Comparison of ENCODE assay signal across 10 cellular contexts in genomic region chr14:76153919-76154318, GRCh38. TPM values are rescaled to one million over a fixed set of nuclear protein-coding genes. Genes with fewer than 3 reads are reported as not detected.
DNase-seq lines count a peak whose midpoint lies in the region; ATAC-seq and TF ChIP-seq lines count a peak whose summit lies in the region.
"Had no signal": no experiment of that assay in that cellular context is flagged by ENCODE, and none has a peak within 500 bp of the region (broad histone marks: within the 10 kb centered on the region; RNA-seq: fewer than 3 reads in every experiment).

No MANE protein-coding gene starts in this region.

- H3K4me3 Mint-ChIP-seq in CD4-positive, CD25-positive, alpha-beta regulatory T cell, result peak overlapping the region; percentile 63 to 99 (median 79)
- H3K4me3 Mint-ChIP-seq in activated CD8-positive, alpha-beta T cell treated with anti-CD3 and anti-CD28 coated beads for 36 hours, result peak overlapping the region; percentile 91
- peak overlapping the region; percentile 9 to 96 (median 61) for H3K4me3 Mint-ChIP-seq in naive thymus-derived CD8-positive, alpha-beta T cell

- DNase-seq in CD4-positive, CD25-positive, alpha-beta regulatory T cell, result no peak
- DNase-seq in GM23248, result no peak
- no peak for DNase-seq in activated CD8-positive, alpha-beta T cell treated with anti-CD3 and anti-CD28 coated beads for 36 hours
- no peak for DNase-seq in naive thymus-derived CD8-positive, alpha-beta T cell
- DNase-seq in HK-2 (ENCODE audit: unreplicated experiment), result no peak
- no peak for DNase-seq in OCI-M1 (lab: John Stamatoyannopoulos, UW)
- DNase-seq: NCI-H2227 treated with DMSO at 0.1 percent for 48 hours, retina, substantia nigra had no signal

- intact Hi-C loops in activated CD8-positive, alpha-beta T cell treated with anti-CD3 and anti-CD28 coated beads for 36 hours (cut with micrococcal nuclease), result no loop called here

- peaks cover 37% of the 10 kb centered on the region for H3K36me3 Mint-ChIP-seq in CD4-positive, CD25-positive, alpha-beta regulatory T cell
- H3K36me3 Mint-ChIP-seq in activated CD8-positive, alpha-beta T cell treated with anti-CD3 and anti-CD28 coated beads for 36 hours (ENCODE audit: low read depth), result peaks cover 43% of the 10 kb centered on the region
- H3K36me3 Mint-ChIP-seq in naive thymus-derived CD8-positive, alpha-beta T cell, result peaks cover 5 to 50% (median 39%) of the 10 kb centered on the region in 3 donors

- H3K27me3 Mint-ChIP-seq in CD4-positive, CD25-positive, alpha-beta regulatory T cell, result no peaks in the 10 kb centered on the region
- H3K27me3 Mint-ChIP-seq in activated CD8-positive, alpha-beta T cell treated with anti-CD3 and anti-CD28 coated beads for 36 hours, result no peaks in the 10 kb centered on the region
- H3K27me3 Mint-ChIP-seq in naive thymus-derived CD8-positive, alpha-beta T cell, result peaks cover 0 to 3% (median 0%) of the 10 kb centered on the region in 5 donors

- no peak overlapping the region for H3K27ac ChIP-seq in CD4-positive, CD25-positive, alpha-beta regulatory T cell (ENCODE audit: insufficient read depth, low read length, poor library complexity, severe bottlenecking)
- no peak overlapping the region for H3K27ac ChIP-seq in GM23248

- H3K4me3 ChIP-seq in CD4-positive, CD25-positive, alpha-beta regulatory T cell (ENCODE audit: low read depth, low read length), result peak overlapping the region; percentile 13
- no peak overlapping the region for H3K4me3 ChIP-seq in GM23248

- peak overlapping the region in 2 of 3 donors; percentile 36 to 74 for H3K27ac Mint-ChIP-seq in CD4-positive, CD25-positive, alpha-beta regulatory T cell
- H3K27ac Mint-ChIP-seq in activated CD8-positive, alpha-beta T cell treated with anti-CD3 and anti-CD28 coated beads for 36 hours, result no peak overlapping the region
- peak overlapping the region in 3 of 10 donors; percentile 21 to 48 (median 40) for H3K27ac Mint-ChIP-seq in naive thymus-derived CD8-positive, alpha-beta T cell

- peak overlapping the region; percentile 87 for H3K4me2 ChIP-seq in GM23248 (ENCODE audit: unreplicated experiment)

- peaks cover 66% of the 10 kb centered on the region for H3K79me2 ChIP-seq in GM23248 (ENCODE audit: insufficient read depth)

- WGBS in GM23248 (ENCODE audit: low coverage in 1 of 2, low lambda C conversion rate in 2 of 2, missing lambda C conversion rate in 2 of 2), 2 experiments, result 96 to 100% methylated on average over 1 of the region's 1 CpG

- peaks cover 11% of the 10 kb centered on the region; the same call in 1 of the 2 replicates for H4K20me1 ChIP-seq in GM23248 (ENCODE audit: insufficient read depth)

- H3K36me3 ChIP-seq in CD4-positive, CD25-positive, alpha-beta regulatory T cell (ENCODE audit: control insufficient read depth, insufficient read depth, low read length), result peaks cover 19% of the 10 kb centered on the region
- peaks cover 20% of the 10 kb centered on the region for H3K36me3 ChIP-seq in GM23248 (ENCODE audit: low read depth)

- H3K9me3 ChIP-seq in CD4-positive, CD25-positive, alpha-beta regulatory T cell (ENCODE audit: control insufficient read depth in 2 of 2, low read length in 2 of 2), result no peaks in the 10 kb centered on the region
- no peaks in the 10 kb centered on the region for H3K9me3 ChIP-seq in GM23248 (ENCODE audit: low read depth)

- H3F3A ChIP-seq in GM23248 (ENCODE audit: insufficient read depth), result peaks cover 6% of the 10 kb centered on the region

- TF ChIP-seq CTCF in activated CD8-positive, alpha-beta T cell treated with anti-CD3 and anti-CD28 coated beads for 36 hours (IDR thresholded peaks at IDR 0.05), result no peak

- no peak overlapping the region for H2AFZ ChIP-seq in GM23248

- H3K9me2 ChIP-seq in GM23248 (ENCODE audit: insufficient read depth), result no peaks in the 10 kb centered on the region

- peaks cover 0 to 8% (median 0%) of the 10 kb centered on the region in 7 donors for H3K9me3 Mint-ChIP-seq in CD4-positive, CD25-positive, alpha-beta regulatory T cell
- peaks cover 6% of the 10 kb centered on the region for H3K9me3 Mint-ChIP-seq in activated CD8-positive, alpha-beta T cell treated with anti-CD3 and anti-CD28 coated beads for 36 hours
- peaks cover 0 to 6% (median 0%) of the 10 kb centered on the region in 9 donors for H3K9me3 Mint-ChIP-seq in naive thymus-derived CD8-positive, alpha-beta T cell

- peaks cover 59% of the 10 kb centered on the region for H3K4me1 ChIP-seq in CD4-positive, CD25-positive, alpha-beta regulatory T cell (ENCODE audit: control insufficient read depth, insufficient read depth, low read length, poor library complexity, severe bottlenecking)
- peaks cover 41% of the 10 kb centered on the region for H3K4me1 ChIP-seq in GM23248 (ENCODE audit: insufficient read depth)

- H3K4me1 Mint-ChIP-seq in CD4-positive, CD25-positive, alpha-beta regulatory T cell, result peaks cover 36 to 80% (median 69%) of the 10 kb centered on the region in 4 donors
- H3K4me1 Mint-ChIP-seq in activated CD8-positive, alpha-beta T cell treated with anti-CD3 and anti-CD28 coated beads for 36 hours (ENCODE audit: low read depth), result peaks cover 54% of the 10 kb centered on the region
- H3K4me1 Mint-ChIP-seq in naive thymus-derived CD8-positive, alpha-beta T cell, result peaks cover 47 to 79% (median 72%) of the 10 kb centered on the region in 4 donors

- CTCF ChIA-PET in activated CD8-positive, alpha-beta T cell treated with anti-CD3 and anti-CD28 coated beads for 36 hours (lab: Charles Lee), result no interaction called here

- no peak overlapping the region for H3K9ac ChIP-seq in GM23248

- POLR2A ChIA-PET in activated CD8-positive, alpha-beta T cell treated with anti-CD3 and anti-CD28 coated beads for 36 hours (lab: Charles Lee), result interaction anchor here (0.6 kb wide), 1 partner anchor 168 kb away, joined by 3 read pairs; the partner anchor contains the start of gene IFT43
- POLR2A ChIA-PET in naive thymus-derived CD8-positive, alpha-beta T cell (lab: Charles Lee), result no interaction called here

- no peak for ATAC-seq in CD4-positive, CD25-positive, alpha-beta regulatory T cell (ENCODE audit: low read depth in 2 of 2)
- no peak for ATAC-seq in activated CD8-positive, alpha-beta T cell treated with anti-CD3 and anti-CD28 coated beads for 36 hours
- ATAC-seq in naive thymus-derived CD8-positive, alpha-beta T cell, result no peak
- ATAC-seq in HG02973 (IDR thresholded peaks at IDR 0.05; ENCODE audit: unreplicated experiment), result no peak

- H3K27me3 ChIP-seq in CD4-positive, CD25-positive, alpha-beta regulatory T cell (ENCODE audit: control insufficient read depth, insufficient read depth, low read length), result no peaks in the 10 kb centered on the region
- H3K27me3 ChIP-seq in GM23248 (replicated peaks; ENCODE audit: insufficient read depth), result no peaks in the 10 kb centered on the region

- in situ Hi-C loops in GM23248 (cut with MboI), result no loop called here

RNA-seq across cellular contexts. Expression of gene GPATCH2L, which starts 2.2 kb away (rescaled TPM):
- 99.9 TPM for total RNA-seq in CD4-positive, CD25-positive, alpha-beta regulatory T cell
- 10 to 100 TPM in 3 of 4 donors, 1 to 10 TPM in 1; 8.7 to 17.0 (median 11.9) TPM for polyA plus RNA-seq in CD4-positive, CD25-positive, alpha-beta regulatory T cell
- 35.1 and 46.4 TPM in 2 replicates for total RNA-seq in GM23248 (2014; rRNA removed; shearing (Covaris generic))
- polyA plus RNA-seq in GM23248 (2016; fragmentation: Nextera tagmentation; extraction: Ambion mirVana), result 13.6 and 13.7 TPM in 2 replicates
- 10 to 100 TPM; 54.0 to 58.2 TPM for total RNA-seq in activated CD8-positive, alpha-beta T cell treated with anti-CD3 and anti-CD28 coated beads for 36 hours
- 10 to 100 TPM; 61.8 to 63.3 TPM for total RNA-seq in naive thymus-derived CD8-positive, alpha-beta T cell
- 10 to 100 TPM in 2 of 3 donors, 1 to 10 TPM in 1; 9.5 to 12.8 (median 12.5) TPM for polyA plus RNA-seq in naive thymus-derived CD8-positive, alpha-beta T cell
